8 cellular contexts compared by ENCODE assay signal in genomic region chr7:100826546-100827329, GRCh38. TPM values are rescaled to one million over a fixed set of nuclear protein-coding genes. Genes with fewer than 3 reads are reported as not detected.
DNase-seq lines count a peak whose midpoint lies in the region; ATAC-seq and TF ChIP-seq lines count a peak whose summit lies in the region.

No MANE protein-coding gene starts in this region.

- TF ChIP-seq CTCF in 22Rv1 (IDR thresholded peaks at IDR 0.05) (no peak), cardiac fibroblast (IDR thresholded peaks at IDR 0.05; ENCODE audit: low read depth, low read length) (no peak)

- peak overlapping the region; percentile 73 to 87 for H3K4me3 ChIP-seq in cardiac fibroblast (replicated peaks in 1 of 2; ENCODE audit: low read depth in 2 of 2, low read length in 2 of 2)
- peak overlapping the region; percentile 90 for H3K4me3 ChIP-seq in urinary bladder (ENCODE audit: low read depth, low read length)

- no peaks in the 10 kb centered on the region for H3K36me3 ChIP-seq in urinary bladder (ENCODE audit: insufficient read depth)

- DNase-seq in HT-29 (ENCODE audit: low spot score) (peak; percentile 40), cardiac fibroblast (ENCODE audit: low read depth in 2 of 2) (peak in 1 of 2 donors; percentile 29), lung microvascular endothelial cell (ENCODE audit: low read depth in 2 of 2) (peak; percentile 14 to 33), NCI-H2227 treated with DMSO at 0.1 percent for 48 hours (lab: John Stamatoyannopoulos, UW) (no peak), activated gamma-delta T cell (lab: John Stamatoyannopoulos, UW) (no peak)

- peak overlapping the region; percentile 90 for H3K27ac ChIP-seq in 22Rv1
- H3K27ac ChIP-seq in urinary bladder (ENCODE audit: low read depth): peak overlapping the region; percentile 56

- under 1% methylated on average over 69 of the region's 69 CpGs for WGBS in urinary bladder

- no peak for ATAC-seq in HG03442 (IDR thresholded peaks at IDR 0.05; ENCODE audit: unreplicated experiment)

- no peaks in the 10 kb centered on the region for H3K4me1 ChIP-seq in urinary bladder (ENCODE audit: insufficient read depth)

RNA-seq across cellular contexts. Expression of gene EPHB4, which starts 0.6 kb away (rescaled TPM):
- 230 and 236 TPM in 2 replicates for total RNA-seq in HT-29 (2014; rRNA removed; shearing (Covaris generic))
- total RNA-seq in lung microvascular endothelial cell: 250 and 393 TPM in 2 replicates
- 70.6 TPM for total RNA-seq in urinary bladder
- 53.1 TPM for polyA plus RNA-seq in urinary bladder

RNA-seq across cellular contexts. Expression of gene SLC12A9, which starts 25.8 kb away (rescaled TPM):
- total RNA-seq in HT-29 (2014; rRNA removed; shearing (Covaris generic)): 68.7 and 85.6 TPM in 2 replicates
- total RNA-seq in lung microvascular endothelial cell: 34.0 and 39.3 TPM in 2 replicates
- total RNA-seq in urinary bladder: 13.6 TPM
- polyA plus RNA-seq in urinary bladder: 29.0 TPM

RNA-seq across cellular contexts. Expression of gene TRIP6, which starts 40.4 kb away (rescaled TPM):
- total RNA-seq in HT-29 (2014; rRNA removed; shearing (Covaris generic)): 20.0 and 23.5 TPM in 2 replicates
- total RNA-seq in lung microvascular endothelial cell (36.4 and 41.3 TPM in 2 replicates), urinary bladder (38.0 TPM)
- polyA plus RNA-seq in urinary bladder: 80.0 TPM

RNA-seq across cellular contexts. Expression of gene SRRT, which starts 48.2 kb away (rescaled TPM):
- 211 and 222 TPM in 2 replicates for total RNA-seq in HT-29 (2014; rRNA removed; shearing (Covaris generic))
- 29.9 and 34.9 TPM in 2 replicates for total RNA-seq in lung microvascular endothelial cell
- total RNA-seq in urinary bladder: 31.2 TPM
- 69.9 TPM for polyA plus RNA-seq in urinary bladder

Comparison
In these comparisons a context has a peak if more than half of its experiments do, and no peak if none do; other contexts are left out.
1. DNase-seq: peak in HT-29 (single experiment) and lung microvascular endothelial cell (2 of 2); none in NCI-H2227 treated with DMSO at 0.1 percent for 48 hours (single experiment) and activated gamma-delta T cell (single experiment).